8 cellular contexts compared by ENCODE assay signal in genomic region chr6:16764188-16764950, GRCh38. TPM values are rescaled to one million over a fixed set of nuclear protein-coding genes. Genes with fewer than 3 reads are reported as not detected.
DNase-seq lines count a peak whose midpoint lies in the region; ATAC-seq, FAIRE-seq and TF ChIP-seq lines count a peak whose summit lies in the region.

No MANE protein-coding gene starts in this region.

- H3K9me2 ChIP-seq in SU-DHL-6 (replicated peaks; ENCODE audit: insufficient read depth, low read length) = no peaks in the 10 kb centered on the region

- H3K36me3 ChIP-seq in SU-DHL-6 (ENCODE audit: low read length) = no peaks in the 10 kb centered on the region

- H3K4me3 ChIP-seq in SU-DHL-6 (ENCODE audit: insufficient read depth, low read length, poor library complexity, severe bottlenecking) = no peak overlapping the region

- no peak overlapping the region for H3K9ac ChIP-seq in SU-DHL-6 (ENCODE audit: low read length)

- no peaks in the 10 kb centered on the region for H3K9me3 ChIP-seq in SU-DHL-6 (ENCODE audit: insufficient read depth, low read length)

- no peak for ATAC-seq in GM21737 (IDR thresholded peaks at IDR 0.05; ENCODE audit: unreplicated experiment)

- H3F3A ChIP-seq in SU-DHL-6 (ENCODE audit: insufficient read depth) = 0 out of 2 replicates have a peak, but pooled peaks cover 8% of the 10 kb centered on the region

- H3K27me3 ChIP-seq in SU-DHL-6 (ENCODE audit: low read length) = no peaks in the 10 kb centered on the region

- FAIRE-seq in urothelium cell line (lab: Jason Lieb, UNC) (no peak), HTR-8/SVneo (lab: Jason Lieb, UNC) (no peak)

- H4K20me1 ChIP-seq in SU-DHL-6 (ENCODE audit: low read depth, low read length) = peaks cover 4% of the 10 kb centered on the region; the same call in 1 of the 2 replicates

- H3K4me2 ChIP-seq in SU-DHL-6 (ENCODE audit: low read depth, low read length, poor library complexity, severe bottlenecking) = no peak overlapping the region

- no peaks in the 10 kb centered on the region for H3K79me2 ChIP-seq in SU-DHL-6 (ENCODE audit: insufficient read depth, low read length)

- peak; percentile 71 for DNase-seq in A172 (ENCODE audit: low spot score)
- DNase-seq in GM10266 (ENCODE audit: extremely low spot score) = peak; percentile 23
- DNase-seq in fibroblast of the conjunctiva (ENCODE audit: low read depth) = peak; percentile 51
- DNase-seq in urothelium cell line (ENCODE audit: low spot score) = no peak
- DNase-seq in HTR-8/SVneo (ENCODE audit: insufficient read length, low spot score) = no peak
- DNase-seq in stimulated activated CD4-positive, alpha-beta T cell treated with anti-CD3 and anti-CD28 coated beads, Interleukin-4, amount 100 ng/mL, for 4 hours = no peak

- no peak overlapping the region for H3K27ac ChIP-seq in SU-DHL-6 (ENCODE audit: low read depth, low read length)

- H2AFZ ChIP-seq in SU-DHL-6 (ENCODE audit: low read depth, low read length, severe bottlenecking) = no peak overlapping the region

- peak; percentile 50 for TF ChIP-seq CTCF in GM10266 (IDR thresholded peaks at IDR 0.05; ENCODE audit: control insufficient read depth, insufficient read depth, low read depth, missing control alignments)
- peak; percentile 41 for TF ChIP-seq CTCF in SU-DHL-6 (IDR thresholded peaks at IDR 0.05; ENCODE audit: insufficient read depth, low read length, poor library complexity, severe bottlenecking)

RNA-seq across cellular contexts. Expression of gene ATXN1, which starts 3.1 kb away (rescaled TPM):
- 11.4 and 12.4 TPM in 2 replicates for total RNA-seq in A172 (2014; rRNA removed; shearing (Covaris generic))

Comparison
In these comparisons a context has a peak if more than half of its experiments do, and no peak if none do; other contexts are left out.
1. DNase-seq: peak in A172 (single experiment), GM10266 (single experiment) and fibroblast of the conjunctiva (single experiment); none in urothelium cell line (single experiment), HTR-8/SVneo (single experiment) and stimulated activated CD4-positive, alpha-beta T cell treated with anti-CD3 and anti-CD28 coated beads, Interleukin-4, amount 100 ng/mL, for 4 hours (0 of 2).